In the genomic region with DNA sequence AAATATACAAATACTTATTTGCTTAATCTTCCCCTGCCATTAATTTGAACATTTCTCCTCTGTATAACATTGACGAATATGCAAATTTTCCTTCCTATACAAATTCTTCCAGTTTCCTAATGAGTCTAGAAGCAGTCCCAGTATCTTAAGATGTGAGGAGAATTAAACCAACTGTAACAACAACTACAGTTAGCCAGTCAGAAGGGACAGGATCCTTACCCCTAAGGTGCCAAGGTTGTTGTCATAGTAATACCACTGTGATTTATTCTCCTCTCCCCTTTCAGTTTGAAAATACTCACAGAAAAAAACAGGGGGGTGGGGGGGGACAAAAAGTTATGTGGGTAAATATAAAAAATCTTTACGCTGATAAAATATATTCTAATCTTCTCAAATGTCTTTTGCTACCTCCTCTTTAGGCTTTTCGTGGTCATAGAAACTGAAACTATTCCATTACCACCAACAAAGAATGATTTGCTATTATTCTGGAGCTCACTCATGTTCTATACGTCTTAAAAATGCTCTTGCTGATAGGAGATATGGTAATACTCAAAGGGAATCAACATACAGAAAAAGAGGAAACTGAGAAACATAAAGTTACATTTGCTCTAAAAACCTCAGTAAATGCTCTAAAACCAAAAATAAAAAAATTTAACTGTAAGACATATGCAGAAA, we compare ENCODE assay signal across 23 cellular contexts.
A peak's percentile ranks its signal among the peaks of the same experiment; 100 is the strongest.
DNase-seq lines count a peak whose midpoint lies in the region; ATAC-seq, FAIRE-seq and TF ChIP-seq lines count a peak whose summit lies in the region.
"Had no signal": no experiment of that assay in that cellular context is flagged by ENCODE, and none has a peak within 500 bp of the region (broad histone marks: within the 10 kb centered on the region; RNA-seq: fewer than 3 reads in every experiment).

No MANE protein-coding gene starts in this region.

- no peak overlapping the region for H3K4me3 Mint-ChIP-seq in natural killer cell treated with Interleukin-12 subunit alpha and Interleukin-12 subunit beta and Interleukin-15 and Interleukin-18, amount 100 ng/mL, for 72 hours
- H3K4me3 Mint-ChIP-seq: activated T-cell treated with anti-CD3 and anti-CD28 coated beads, Interleukin-2, amount 50 U/mL, for 4 hours had no signal

- no peaks in the 10 kb centered on the region for H3K79me2 ChIP-seq in GM12878 (ENCODE audit: control insufficient read depth, insufficient read depth, low read length)

- peak overlapping the region; percentile 21 to 64 for H3K27ac Mint-ChIP-seq in natural killer cell treated with Interleukin-12 subunit alpha and Interleukin-12 subunit beta and Interleukin-15 and Interleukin-18, amount 100 ng/mL, for 72 hours

- in situ Hi-C loops in GM12878 (cut with MboI), result no loop called here

- H3K27ac ChIP-seq in GM12878 (ENCODE audit: control insufficient read depth, insufficient read depth), result 0 out of 2 replicates have a peak overlapping the region, but pooled peaks have one; percentile 3
- H3K27ac ChIP-seq: coronary artery, esophagus muscularis mucosa, foreskin keratinocyte, SJCRH30, transverse colon had no signal

- no peak overlapping the region for H2AFZ ChIP-seq in GM12878 (ENCODE audit: control insufficient read depth, low read depth, low read length)

- H3K27me3 Mint-ChIP-seq in natural killer cell treated with Interleukin-12 subunit alpha and Interleukin-12 subunit beta and Interleukin-15 and Interleukin-18, amount 100 ng/mL, for 72 hours, result no peaks in the 10 kb centered on the region

- no peak for TF ChIP-seq POLR2A in GM12878 (IDR thresholded peaks at IDR 0.05; ENCODE audit: low read depth, low read length)

- ATAC-seq in activated CD4-positive, CD25-positive, alpha-beta regulatory T cell treated with anti-CD3 and anti-CD28 coated beads, Interleukin-2, amount 50 U/mL, for 24 hours, result peak; percentile 17 to 33
- ATAC-seq in HG02981 (IDR thresholded peaks at IDR 0.05; ENCODE audit: unreplicated experiment) (peak; percentile 87), GM12878 (peak; percentile 71; the same call in 2 of the 3 replicates), omental fat pad (ENCODE audit: low FRiP score) (no peak)
- ATAC-seq in natural killer cell treated with Interleukin-12 subunit alpha and Interleukin-12 subunit beta and Interleukin-15 and Interleukin-18, amount 100 ng/mL, for 72 hours, result peak in 1 of 2 donors; percentile 83
- ATAC-seq: activated T-cell treated with anti-CD3 and anti-CD28 coated beads, Interleukin-2, amount 50 U/mL, for 4 hours; foreskin keratinocyte had no signal

- CTCF ChIA-PET in GM12878 (lab: Yijun Ruan, JAX), result interaction anchor here (1.0 to 1.7 kb wide), 3 partner anchors 12 to 16 kb away, joined by 3 to 4 read pairs (median 4); no protein-coding TSS in a partner anchor

- no TSS peak for BruUV-seq in GM12878 (replicated peaks; lab: Mats Ljungman, UMichigan)

- H3K9me3 Mint-ChIP-seq in natural killer cell treated with Interleukin-12 subunit alpha and Interleukin-12 subunit beta and Interleukin-15 and Interleukin-18, amount 100 ng/mL, for 72 hours, result peaks cover 5% of the 10 kb centered on the region

- H3K4me1 ChIP-seq in GM12878 (ENCODE audit: control insufficient read depth, insufficient read depth, low read length), result no peaks in the 10 kb centered on the region
- H3K4me1 ChIP-seq: esophagus muscularis mucosa, foreskin keratinocyte, SJCRH30, transverse colon had no signal

- no peak overlapping the region for H3K9ac ChIP-seq in GM12878 (ENCODE audit: control insufficient read depth, insufficient read depth, low read length)

- H4K20me1 ChIP-seq in GM12878 (ENCODE audit: control insufficient read depth, insufficient read depth), result no peaks in the 10 kb centered on the region

- POLR2A ChIA-PET in GM12878 (lab: Charles Lee), result interaction anchor here (0.9 kb wide), 1 partner anchor 8 kb away, joined by 4 read pairs; no protein-coding TSS in a partner anchor

- FAIRE-seq in GM12878 (lab: Jason Lieb, UNC), result no peak
- FAIRE-seq: bronchial epithelial cell had no signal

- intact Hi-C loops in GM12878 (cut with micrococcal nuclease; ENCODE audit: unreplicated experiment), result no loop called here

- no peak overlapping the region for H3K4me3 ChIP-seq in GM12878
- H3K4me3 ChIP-seq: coronary artery, esophagus muscularis mucosa, SJCRH30, transverse colon had no signal

- no peak for TF ChIP-seq EP300 in GM12878 (IDR thresholded peaks at IDR 0.05; ENCODE audit: borderline replicate concordance in 1 of 2, control insufficient read depth in 1 of 2, low read depth in 2 of 2, low read length in 2 of 2)

- no peak overlapping the region for H3K4me2 ChIP-seq in GM12878 (ENCODE audit: control insufficient read depth, insufficient read depth)

- no peak for TF ChIP-seq RAD21 in GM12878 (IDR thresholded peaks at IDR 0.05; ENCODE audit: insufficient read depth, low read depth, low read length)

- SMC1A ChIA-PET in GM12878 (lab: Charles Lee; ENCODE audit: uncharacterized antibody, unreplicated experiment), result interaction anchor here (0.6 to 2.2 kb wide), 5 partner anchors 10 to 100 kb away, joined by 3 to 7 read pairs (median 3); no protein-coding TSS in a partner anchor

- 84% methylated on average over 4 of the region's 4 CpGs for WGBS in GM12878 (ENCODE audit: insufficient coverage, insufficient replicate concordance, low lambda C conversion rate, missing lambda C conversion rate)

- no peak for DNase-seq in activated CD4-positive, CD25-positive, alpha-beta regulatory T cell treated with anti-CD3 and anti-CD28 coated beads, Interleukin-2, amount 50 U/mL, for 72 hours
- DNase-seq in GM12878 (ENCODE audit: low read depth, low spot score) (no peak), activated gamma-delta T cell treated with Interleukin-2 at 50 U/mL for 16 hours (no peak), omental fat pad (ENCODE audit: low spot score) (no peak)
- no peak for DNase-seq in natural killer cell treated with Interleukin-12 subunit alpha and Interleukin-12 subunit beta and Interleukin-15 and Interleukin-18, amount 100 ng/mL, for 72 hours (ENCODE audit: low spot score)
- DNase-seq in effector CD4-positive, alpha-beta T cell, result no peak
- DNase-seq: activated naive CD4-positive, alpha-beta T cell treated with anti-CD3 and anti-CD28 coated beads, Interleukin-2, amount 50 U/mL, for 16 hours; activated T-cell treated with anti-CD3 and anti-CD28 coated beads, Interleukin-2, amount 50 U/mL, for 4 hours; AML-193; COR-L47; foreskin keratinocyte; H7; NCI-H1417; NCI-H2029 treated with DMSO at 0.1 percent for 48 hours; NCI-H2227 treated with DMSO at 0.1 percent for 48 hours; SJCRH30; stimulated activated CD4-positive, alpha-beta T cell treated with anti-CD3 and anti-CD28 coated beads, Interleukin-15, amount 100 ng/mL, for 24 hours; transverse colon had no signal

- H3K9me3 ChIP-seq in GM12878 (replicated peaks; ENCODE audit: control insufficient read depth, insufficient read depth, low read length), result no peaks in the 10 kb centered on the region; the same call in 1 of the 3 replicates

- peaks cover 10 to 12% of the 10 kb centered on the region in 2 donors for H3K4me1 Mint-ChIP-seq in natural killer cell treated with Interleukin-12 subunit alpha and Interleukin-12 subunit beta and Interleukin-15 and Interleukin-18, amount 100 ng/mL, for 72 hours (ENCODE audit: low read depth in 2 of 2)

- TF ChIP-seq CTCF in GM12878 (IDR thresholded peaks at IDR 0.05 in 2 of 3, conservative IDR thresholded peaks at IDR 0.05 in 1 of 3; ENCODE audit: control insufficient read depth in 2 of 3, extremely low read depth in 1 of 3, insufficient read depth in 1 of 3, low read depth in 3 of 3, low read length in 3 of 3), result no peak
- no peak for TF ChIP-seq CTCF in omental fat pad (IDR thresholded peaks at IDR 0.05)

- H3K36me3 Mint-ChIP-seq in natural killer cell treated with Interleukin-12 subunit alpha and Interleukin-12 subunit beta and Interleukin-15 and Interleukin-18, amount 100 ng/mL, for 72 hours, result peaks cover 24% of the 10 kb centered on the region

- RAD21 ChIA-PET in GM12878 (lab: Charles Lee; ENCODE audit: unreplicated experiment), result interaction anchor here (0.6 to 1.0 kb wide), 2 partner anchors 14 to 87 kb away, joined by 3 read pairs; no protein-coding TSS in a partner anchor

- no peaks in the 10 kb centered on the region for H3K27me3 ChIP-seq in GM12878 (replicated peaks in 1 of 2; ENCODE audit: control insufficient read depth in 2 of 2, insufficient read depth in 2 of 2, low read length in 1 of 2)
- H3K27me3 ChIP-seq: esophagus muscularis mucosa, foreskin keratinocyte, SJCRH30, transverse colon had no signal

- peaks cover 0 to 9% of the 10 kb centered on the region in 2 experiments; a peak in 3 of 4 replicates for H3K36me3 ChIP-seq in GM12878 (ENCODE audit: control insufficient read depth in 2 of 2, insufficient read depth in 2 of 2, low read length in 1 of 2)

TF ChIP-seq in GM12878, 131 proteins besides CTCF, POLR2A, EP300 and RAD21:
- TF ChIP-seq SRF (IDR thresholded peaks at IDR 0.05; ENCODE audit: low read depth in 2 of 2, low read length in 2 of 2) (no peak), PML (IDR thresholded peaks at IDR 0.05; ENCODE audit: low read length) (no peak), SUPT20H (IDR thresholded peaks at IDR 0.05; ENCODE audit: borderline replicate concordance, control insufficient read depth, low read depth, low read length) (no peak), RUNX3 (IDR thresholded peaks at IDR 0.05; ENCODE audit: low read length) (peak; percentile 23; the same call in 1 of the 2 replicates), JUNB (IDR thresholded peaks at IDR 0.05) (no peak), PKNOX1 (IDR thresholded peaks at IDR 0.05) (peak; percentile 28; the same call in 1 of the 2 replicates), DPF2 (IDR thresholded peaks at IDR 0.05) (no peak)
TF ChIP-seq in GM12878: peak in this region for 2.
